In the genomic region with DNA sequence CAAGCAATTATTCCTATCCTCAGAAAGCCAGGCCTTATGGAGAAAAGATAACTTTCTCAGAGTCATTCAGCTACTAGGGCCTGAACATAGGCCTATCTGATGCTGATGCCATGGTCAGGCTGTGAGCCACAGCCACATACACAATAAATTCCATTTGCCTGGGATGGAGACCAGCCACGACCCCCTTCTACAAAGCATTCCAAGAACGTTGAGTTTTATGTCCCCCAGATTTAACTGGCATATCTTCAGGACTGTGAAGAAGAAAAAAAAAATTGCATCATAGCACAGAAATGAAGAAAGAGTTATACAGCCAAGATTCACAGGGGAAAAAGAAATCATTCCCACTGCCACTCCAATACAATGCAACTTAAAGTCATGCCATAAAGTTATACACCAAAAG, we compare ENCODE assay signal across 22 cellular contexts.
DNase-seq lines count a peak whose midpoint lies in the region; ATAC-seq and TF ChIP-seq lines count a peak whose summit lies in the region.
"Had no signal": no experiment of that assay in that cellular context is flagged by ENCODE, and none has a peak within 500 bp of the region (broad histone marks: within the 10 kb centered on the region; RNA-seq: fewer than 3 reads in every experiment).

No MANE protein-coding gene starts in this region.

- no peak overlapping the region for H3K27ac Mint-ChIP-seq in activated T-helper 2 cell treated with anti-CD3 and anti-CD28 coated beads, Interferon-gamma antibody, Interleukin-2, Interleukin-4, amounts not matched to agents 10 μg/mL and 5 μg/mL and 100 μg/mL, durations not matched to agents 14 hours and 24 hours and 36 hours
- H3K27ac Mint-ChIP-seq in activated T-helper 17 cell treated with anti-CD3 and anti-CD28 coated beads, Interleukin-2, amount 50 U/mL, for 72 hours = no peak overlapping the region

- intact Hi-C loops in activated T-helper 2 cell treated with anti-CD3 and anti-CD28 coated beads, Interferon-gamma antibody, Interleukin-2, Interleukin-4, amounts not matched to agents 10 μg/mL and 5 μg/mL and 100 μg/mL, durations not matched to agents 14 hours and 24 hours and 36 hours (cut with micrococcal nuclease) = no loop called here

- H3K27me3 Mint-ChIP-seq in activated T-helper 2 cell treated with anti-CD3 and anti-CD28 coated beads, Interferon-gamma antibody, Interleukin-2, Interleukin-4, amounts not matched to agents 10 μg/mL and 5 μg/mL and 100 μg/mL, durations not matched to agents 14 hours and 24 hours and 36 hours (ENCODE audit: low read depth) = peaks cover 14% of the 10 kb centered on the region
- H3K27me3 Mint-ChIP-seq in activated T-helper 17 cell treated with anti-CD3 and anti-CD28 coated beads, Interleukin-2, amount 50 U/mL, for 72 hours = no peaks in the 10 kb centered on the region

- H3K9me3 ChIP-seq in MG63 = no peaks in the 10 kb centered on the region
- H3K9me3 ChIP-seq: esophagus squamous epithelium, ovary, vagina had no signal

- no peaks in the 10 kb centered on the region for H3K36me3 Mint-ChIP-seq in activated T-helper 2 cell treated with anti-CD3 and anti-CD28 coated beads, Interferon-gamma antibody, Interleukin-2, Interleukin-4, amounts not matched to agents 10 μg/mL and 5 μg/mL and 100 μg/mL, durations not matched to agents 14 hours and 24 hours and 36 hours (ENCODE audit: low read depth)
- no peaks in the 10 kb centered on the region for H3K36me3 Mint-ChIP-seq in activated T-helper 17 cell treated with anti-CD3 and anti-CD28 coated beads, Interleukin-2, amount 50 U/mL, for 72 hours (ENCODE audit: low read depth)
- H3K36me3 Mint-ChIP-seq: immature natural killer cell had no signal

- no peaks in the 10 kb centered on the region for H3K27me3 ChIP-seq in MG63
- H3K27me3 ChIP-seq: esophagus squamous epithelium, ovary, vagina had no signal

- no peaks in the 10 kb centered on the region for H3K4me1 Mint-ChIP-seq in activated T-helper 2 cell treated with anti-CD3 and anti-CD28 coated beads, Interferon-gamma antibody, Interleukin-2, Interleukin-4, amounts not matched to agents 10 μg/mL and 5 μg/mL and 100 μg/mL, durations not matched to agents 14 hours and 24 hours and 36 hours (ENCODE audit: low read depth)
- H3K4me1 Mint-ChIP-seq in activated T-helper 17 cell treated with anti-CD3 and anti-CD28 coated beads, Interleukin-2, amount 50 U/mL, for 72 hours = no peaks in the 10 kb centered on the region

- H3K4me3 Mint-ChIP-seq in activated T-helper 2 cell treated with anti-CD3 and anti-CD28 coated beads, Interferon-gamma antibody, Interleukin-2, Interleukin-4, amounts not matched to agents 10 μg/mL and 5 μg/mL and 100 μg/mL, durations not matched to agents 14 hours and 24 hours and 36 hours (ENCODE audit: low read depth) = no peak overlapping the region
- no peak overlapping the region for H3K4me3 Mint-ChIP-seq in activated T-helper 17 cell treated with anti-CD3 and anti-CD28 coated beads, Interleukin-2, amount 50 U/mL, for 72 hours
- H3K4me3 Mint-ChIP-seq: immature natural killer cell had no signal

- H3K4me3 ChIP-seq in AG09309 (ENCODE audit: control insufficient read depth, low read depth, low read length) = no peak overlapping the region
- H3K4me3 ChIP-seq in MG63 = no peak overlapping the region
- H3K4me3 ChIP-seq: esophagus squamous epithelium, ovary, vagina had no signal

- no peak for ATAC-seq in activated T-helper 17 cell treated with anti-CD3 and anti-CD28 coated beads, Interleukin-2, amount 50 U/mL, for 72 hours (replicated peaks)

- peak; percentile 93 for DNase-seq in AG09309 (ENCODE audit: low read depth)
- peak; percentile 19 for DNase-seq in MG63
- DNase-seq in fibroblast of peridontal ligament (ENCODE audit: extremely low read depth) = peak; percentile 91
- DNase-seq in renal cortical epithelial cell (ENCODE audit: low read depth) = peak; percentile 29
- DNase-seq in RPMI8226 = no peak
- DNase-seq in activated T-helper 2 cell treated with anti-CD3 and anti-CD28 coated beads, Interferon-gamma antibody, Interleukin-2, Interleukin-4, amounts not matched to agents 10 μg/mL and 5 μg/mL and 100 μg/mL, durations not matched to agents 14 hours and 24 hours and 36 hours (ENCODE audit: low spot score) = no peak
- DNase-seq in activated CD8-positive, alpha-beta memory T cell treated with anti-CD3 and anti-CD28 coated beads, Interleukin-2, amount 50 U/mL, for 48 hours = no peak
- DNase-seq: ACHN; activated CD4-positive, alpha-beta T cell treated with anti-CD3 and anti-CD28 coated beads for 48 hours; activated gamma-delta T cell treated with Interleukin-2 at 50 U/mL for 16 hours; amniotic stem cell; DND-41; effector memory CD4-positive, alpha-beta T cell; esophagus squamous epithelium; immature natural killer cell; Karpas-422; NCI-H1092 treated with DMSO at 0.1 percent for 48 hours; NCI-H524; ovary; small intestine had no signal

- no peak for TF ChIP-seq CTCF in AG09309 (IDR thresholded peaks at IDR 0.05; ENCODE audit: control insufficient read depth, insufficient read depth, low read depth, low read length, missing control alignments)

- no peaks in the 10 kb centered on the region for H3K9me3 Mint-ChIP-seq in activated T-helper 2 cell treated with anti-CD3 and anti-CD28 coated beads, Interferon-gamma antibody, Interleukin-2, Interleukin-4, amounts not matched to agents 10 μg/mL and 5 μg/mL and 100 μg/mL, durations not matched to agents 14 hours and 24 hours and 36 hours
- H3K9me3 Mint-ChIP-seq in activated T-helper 17 cell treated with anti-CD3 and anti-CD28 coated beads, Interleukin-2, amount 50 U/mL, for 72 hours = no peaks in the 10 kb centered on the region
- H3K9me3 Mint-ChIP-seq: immature natural killer cell had no signal

- no peaks in the 10 kb centered on the region for H3K36me3 ChIP-seq in MG63
- H3K36me3 ChIP-seq: esophagus squamous epithelium, ovary, vagina had no signal

Comparison
In these comparisons a context has a peak if more than half of its experiments do, and no peak if none do; other contexts are left out.
1. DNase-seq: peak in AG09309 (single experiment), MG63 (single experiment), fibroblast of peridontal ligament (single experiment) and renal cortical epithelial cell (single experiment); none in RPMI8226 (single experiment), activated T-helper 2 cell treated with anti-CD3 and anti-CD28 coated beads, Interferon-gamma antibody, Interleukin-2, Interleukin-4, amounts not matched to agents 10 μg/mL and 5 μg/mL and 100 μg/mL, durations not matched to agents 14 hours and 24 hours and 36 hours (single experiment) and activated CD8-positive, alpha-beta memory T cell treated with anti-CD3 and anti-CD28 coated beads, Interleukin-2, amount 50 U/mL, for 48 hours (single experiment).